8 cellular contexts compared by ENCODE assay signal in genomic region chr12:124786065-124786964, GRCh38.
DNase-seq lines count a peak whose midpoint lies in the region; ATAC-seq and TF ChIP-seq lines count a peak whose summit lies in the region.

No MANE protein-coding gene starts in this region.

- no peaks in the 10 kb centered on the region for H3K9me2 ChIP-seq in OCI-LY1 (ENCODE audit: low read depth, low read length)

- H3K9ac ChIP-seq in OCI-LY1 (ENCODE audit: low read length) (no peak overlapping the region), neural progenitor cell (peak overlapping the region; percentile 2)

- H3K9me3 ChIP-seq in OCI-LY1 (ENCODE audit: low read length), result no peaks in the 10 kb centered on the region
- H3K9me3 ChIP-seq in neural progenitor cell (ENCODE audit: low read depth), result no peaks in the 10 kb centered on the region

- no peaks in the 10 kb centered on the region for H3K9me3 Mint-ChIP-seq in neural progenitor cell
- H3K9me3 Mint-ChIP-seq in activated T-cell treated with anti-CD3 and anti-CD28 coated beads, Interleukin-2, amount 50 U/mL, for 4 hours, result no peaks in the 10 kb centered on the region

- no peak for ATAC-seq in activated T-cell treated with anti-CD3 and anti-CD28 coated beads, Interleukin-2, amount 50 U/mL, for 4 hours

- no peaks in the 10 kb centered on the region for H3K4me1 ChIP-seq in OCI-LY1 (ENCODE audit: insufficient read depth, low read length, severe bottlenecking)
- H3K4me1 ChIP-seq in neural progenitor cell, result peaks cover 4% of the 10 kb centered on the region

- peak; percentile 93 for DNase-seq in AG20443 (ENCODE audit: low spot score)
- peak; percentile 85 for DNase-seq in fibroblast of villous mesenchyme (ENCODE audit: low read depth)
- DNase-seq in neural progenitor cell (ENCODE audit: low spot score), result peak; percentile 92
- DNase-seq in GM19238 (ENCODE audit: insufficient read length, low spot score), result no peak
- no peak for DNase-seq in activated naive CD4-positive, alpha-beta T cell treated with anti-CD3 and anti-CD28 coated beads, Interleukin-2, amount 50 U/mL, for 16 hours
- DNase-seq in islet precursor cell, result no peak
- DNase-seq in activated T-cell treated with anti-CD3 and anti-CD28 coated beads, Interleukin-2, amount 50 U/mL, for 4 hours, result no peak

- H3K4me1 Mint-ChIP-seq in neural progenitor cell, result peaks cover 12% of the 10 kb centered on the region
- no peaks in the 10 kb centered on the region for H3K4me1 Mint-ChIP-seq in activated T-cell treated with anti-CD3 and anti-CD28 coated beads, Interleukin-2, amount 50 U/mL, for 4 hours (ENCODE audit: low read depth)

- H3K27ac Mint-ChIP-seq in neural progenitor cell, result peak overlapping the region; percentile 95

- TF ChIP-seq CTCF in OCI-LY1 (IDR thresholded peaks at IDR 0.05; ENCODE audit: low read length) (no peak), fibroblast of villous mesenchyme (IDR thresholded peaks at IDR 0.05; ENCODE audit: insufficient read depth, low read depth, low read length) (no peak), neural progenitor cell (IDR thresholded peaks at IDR 0.05) (no peak)

- no peaks in the 10 kb centered on the region for H4K20me1 ChIP-seq in OCI-LY1 (ENCODE audit: insufficient read depth, low read length)
- no peaks in the 10 kb centered on the region for H4K20me1 ChIP-seq in neural progenitor cell (ENCODE audit: low read depth)

- H3K36me3 Mint-ChIP-seq in neural progenitor cell, result peaks cover 8% of the 10 kb centered on the region
- H3K36me3 Mint-ChIP-seq in activated T-cell treated with anti-CD3 and anti-CD28 coated beads, Interleukin-2, amount 50 U/mL, for 4 hours (ENCODE audit: insufficient read depth), result no peaks in the 10 kb centered on the region

- H3K79me2 ChIP-seq in OCI-LY1 (ENCODE audit: insufficient read depth, low read length) (no peaks in the 10 kb centered on the region), neural progenitor cell (ENCODE audit: low read depth) (no peaks in the 10 kb centered on the region)

- H3K27me3 ChIP-seq in OCI-LY1 (ENCODE audit: insufficient read depth, low read length), result 0 out of 2 replicates have a peak, but pooled peaks cover 5% of the 10 kb centered on the region
- no peaks in the 10 kb centered on the region for H3K27me3 ChIP-seq in neural progenitor cell

- peak overlapping the region; percentile 91 for H3K4me3 Mint-ChIP-seq in neural progenitor cell
- no peak overlapping the region for H3K4me3 Mint-ChIP-seq in activated T-cell treated with anti-CD3 and anti-CD28 coated beads, Interleukin-2, amount 50 U/mL, for 4 hours

- no peak overlapping the region for H2AFZ ChIP-seq in OCI-LY1 (ENCODE audit: low read length)
- H2AFZ ChIP-seq in neural progenitor cell (replicated peaks), result peak overlapping the region; percentile 75

- H3F3A ChIP-seq in OCI-LY1 (ENCODE audit: insufficient read depth, low read length) (no peaks in the 10 kb centered on the region), neural progenitor cell (ENCODE audit: low read depth) (no peaks in the 10 kb centered on the region)

- H3K36me3 ChIP-seq in OCI-LY1 (ENCODE audit: insufficient read depth, low read length) (no peaks in the 10 kb centered on the region), neural progenitor cell (no peaks in the 10 kb centered on the region)

- H3K4me2 ChIP-seq in OCI-LY1 (ENCODE audit: low read length), result peak overlapping the region; percentile 52
- H3K4me2 ChIP-seq in neural progenitor cell, result peak overlapping the region; percentile 76

- H3K27ac ChIP-seq in OCI-LY1 (ENCODE audit: low read depth, low read length, poor library complexity, severe bottlenecking) (no peak overlapping the region), neural progenitor cell (no peak overlapping the region)

- H3K27me3 Mint-ChIP-seq in neural progenitor cell (ENCODE audit: insufficient read depth, low read depth), result peaks cover 6% of the 10 kb centered on the region
- no peaks in the 10 kb centered on the region for H3K27me3 Mint-ChIP-seq in activated T-cell treated with anti-CD3 and anti-CD28 coated beads, Interleukin-2, amount 50 U/mL, for 4 hours (ENCODE audit: low read depth)

- peak overlapping the region; percentile 33 for H3K4me3 ChIP-seq in OCI-LY1 (ENCODE audit: low read depth, low read length, poor library complexity, severe bottlenecking)
- H3K4me3 ChIP-seq in fibroblast of villous mesenchyme (ENCODE audit: low read depth, low read length), result peak overlapping the region; percentile 52
- H3K4me3 ChIP-seq in neural progenitor cell, result peak overlapping the region; percentile 60

Comparison
In these comparisons a context has a peak if more than half of its experiments do, and no peak if none do; other contexts are left out.
1. DNase-seq: peak in AG20443 (single experiment), fibroblast of villous mesenchyme (single experiment) and neural progenitor cell (single experiment); none in GM19238 (single experiment), activated naive CD4-positive, alpha-beta T cell treated with anti-CD3 and anti-CD28 coated beads, Interleukin-2, amount 50 U/mL, for 16 hours (single experiment), islet precursor cell (single experiment) and activated T-cell treated with anti-CD3 and anti-CD28 coated beads, Interleukin-2, amount 50 U/mL, for 4 hours (single experiment).
2. Peak in every context shown above with its lines, with median percentiles within 50 percentile points of each other: H3K4me3 ChIP-seq.